Comparison of ENCODE assay signal across 10 cellular contexts in the genomic region with DNA sequence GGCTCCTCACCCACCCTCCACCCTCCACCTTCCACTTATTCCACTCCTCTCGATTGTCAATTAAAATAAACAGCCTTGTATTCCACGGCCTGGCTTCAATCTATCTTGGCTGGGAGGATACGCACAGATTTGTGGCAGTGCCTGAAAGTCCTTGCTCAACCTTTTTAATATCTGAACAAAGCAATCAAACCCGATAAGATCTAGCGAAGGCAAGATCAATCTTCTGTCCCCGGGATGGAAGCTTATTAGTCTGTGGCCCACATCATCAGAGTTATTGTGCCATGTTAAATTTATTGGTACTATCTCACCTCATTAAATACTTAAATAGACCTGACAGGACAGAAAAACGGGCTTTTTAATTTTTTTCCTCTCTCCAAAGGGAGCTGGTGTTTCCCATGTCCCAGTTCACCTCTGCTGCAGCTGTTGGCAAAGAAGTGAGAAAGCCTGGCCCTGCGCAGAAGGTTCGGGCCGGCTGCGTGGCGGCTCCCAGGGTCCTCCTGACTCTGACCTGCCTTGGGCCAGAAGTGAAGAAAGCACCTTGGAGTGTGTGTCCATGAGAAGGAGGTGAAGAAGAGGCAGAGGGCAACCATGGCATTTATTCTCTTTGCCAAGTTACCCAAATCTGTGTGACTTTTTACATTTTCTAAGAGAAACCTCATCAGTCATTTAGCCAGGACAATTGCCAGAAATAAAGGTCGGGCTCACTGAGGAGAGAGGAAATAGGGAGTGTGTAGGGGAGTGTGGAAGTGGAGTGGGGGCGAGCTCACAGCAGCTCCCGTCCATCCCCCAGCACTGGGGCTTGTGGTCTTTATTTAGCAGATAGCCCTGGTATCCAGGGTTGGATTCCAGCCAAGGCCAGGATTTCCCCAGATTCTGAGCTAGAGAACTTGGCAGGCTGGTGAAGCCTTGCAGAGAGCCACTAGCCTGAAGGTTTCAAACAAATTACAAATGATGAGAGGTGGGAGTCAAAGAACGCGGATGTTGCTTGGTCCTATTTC.
DNase-seq lines count a peak whose midpoint lies in the region; ATAC-seq and TF ChIP-seq lines count a peak whose summit lies in the region.
"Had no signal": no experiment of that assay in that cellular context is flagged by ENCODE, and none has a peak within 500 bp of the region (broad histone marks: within the 10 kb centered on the region; RNA-seq: fewer than 3 reads in every experiment).

No MANE protein-coding gene starts in this region.

- 43 to 59% (median 48%) methylated on average over 17 of the region's 17 CpGs for WGBS in psoas muscle, 3 donors

- no peaks in the 10 kb centered on the region for H3K27me3 ChIP-seq in psoas muscle (ENCODE audit: insufficient read depth in 3 of 3, low read length in 2 of 3)
- 0 out of 2 replicates have a peak, but pooled peaks cover 2% of the 10 kb centered on the region for H3K27me3 ChIP-seq in Caco-2 (replicated peaks; ENCODE audit: control insufficient read depth, insufficient read depth, low read length)

- no peak overlapping the region for H3K27ac ChIP-seq in HEK293 (ENCODE audit: extremely low read depth, low read depth, low read length)
- no peak overlapping the region for H3K27ac ChIP-seq in psoas muscle
- H3K27ac ChIP-seq: PC-9 had no signal

- H3K4me3 ChIP-seq in HEK293 (ENCODE audit: low read depth, low read length) (no peak overlapping the region), psoas muscle (no peak overlapping the region), Caco-2 (ENCODE audit: low read depth, low read length) (no peak overlapping the region)
- H3K4me3 ChIP-seq: PC-9 had no signal

- no peak for TF ChIP-seq CTCF in HEK293 (tag by site-specific recombination; IDR thresholded peaks at IDR 0.05)
- TF ChIP-seq CTCF in psoas muscle (IDR thresholded peaks at IDR 0.05) = no peak
- no peak for TF ChIP-seq CTCF in Caco-2 (IDR thresholded peaks at IDR 0.05; ENCODE audit: insufficient read depth in 1 of 2, low read depth in 1 of 2, low read length in 1 of 2, severe bottlenecking in 1 of 2, unreplicated experiment in 1 of 2)

- H3K9me3 ChIP-seq in HEK293 (ENCODE audit: control insufficient read depth, insufficient read depth, low read depth, low read length) (no peaks in the 10 kb centered on the region), psoas muscle (no peaks in the 10 kb centered on the region), Caco-2 (no peaks in the 10 kb centered on the region)

- intact Hi-C loops in psoas muscle (cut with DNase I) (no loop called here), Caco-2 (cut with micrococcal nuclease; ENCODE audit: unreplicated experiment) (no loop called here)

- peak; percentile 25 to 74 (median 53) for ATAC-seq in psoas muscle
- no peak for ATAC-seq in HG03460 (IDR thresholded peaks at IDR 0.05; ENCODE audit: unreplicated experiment)

- no peaks in the 10 kb centered on the region for H3K9me3 Mint-ChIP-seq in Caco-2 (ENCODE audit: unreplicated experiment)

- no TSS peak for BruUV-seq in Caco-2 (replicated peaks; lab: Mats Ljungman, UMichigan)

- CTCF ChIA-PET in HEK293 (lab: Yijun Ruan, JAX) = no interaction called here
- CTCF ChIA-PET in Caco-2 (lab: Charles Lee) = no interaction called here

- no peak overlapping the region for H3K4me3 Mint-ChIP-seq in Caco-2 (ENCODE audit: unreplicated experiment)

- peaks cover 11% of the 10 kb centered on the region for H3K27me3 Mint-ChIP-seq in Caco-2 (ENCODE audit: insufficient read depth, unreplicated experiment)

- H3K4me1 ChIP-seq in HEK293 (ENCODE audit: control insufficient read depth, insufficient read depth, low read length) (peaks cover 2% of the 10 kb centered on the region; the same call in 1 of the 2 replicates), psoas muscle (peaks cover 15% of the 10 kb centered on the region), Caco-2 (no peaks in the 10 kb centered on the region)

- H3K27ac Mint-ChIP-seq in Caco-2 (ENCODE audit: unreplicated experiment) = no peak overlapping the region
- H3K27ac Mint-ChIP-seq: CD4-positive, CD25-positive, alpha-beta regulatory T cell had no signal

- no peaks in the 10 kb centered on the region for H3K4me1 Mint-ChIP-seq in Caco-2 (ENCODE audit: low read depth, unreplicated experiment)
- H3K4me1 Mint-ChIP-seq: CD4-positive, CD25-positive, alpha-beta regulatory T cell had no signal

- peak; percentile 89 for DNase-seq in RPMI7951 (ENCODE audit: low read depth)
- peak; percentile 80 for DNase-seq in glomerular visceral epithelial cell (ENCODE audit: extremely low spot score)
- peak in 1 of 2 donors; percentile 33 for DNase-seq in psoas muscle
- DNase-seq in activated CD4-positive, alpha-beta T cell treated with anti-CD3 and anti-CD28 coated beads for 48 hours = no peak
- DNase-seq in NCI-H187 treated with DMSO at 0.1 percent for 48 hours (lab: John Stamatoyannopoulos, UW) = no peak
- DNase-seq in Caco-2 = no peak
- DNase-seq: CD4-positive, CD25-positive, alpha-beta regulatory T cell; PC-9 had no signal

- H3K36me3 Mint-ChIP-seq in Caco-2 (ENCODE audit: insufficient read depth, unreplicated experiment) = no peaks in the 10 kb centered on the region
- H3K36me3 Mint-ChIP-seq: CD4-positive, CD25-positive, alpha-beta regulatory T cell had no signal

- POLR2A ChIA-PET in HEK293 (lab: Yijun Ruan, JAX) (interaction anchor here (1.0 to 2.0 kb wide), 4 partner anchors 16 to 102 kb away, joined by 3 to 5 read pairs (median 3); a partner anchor contains a TSS), Caco-2 (lab: Charles Lee) (no interaction called here)

- H3K36me3 ChIP-seq in HEK293 (ENCODE audit: control insufficient read depth in 2 of 2, insufficient read depth in 1 of 2, low read length in 2 of 2) = no peaks in the 10 kb centered on the region
- no peaks in the 10 kb centered on the region for H3K36me3 ChIP-seq in psoas muscle (ENCODE audit: insufficient read depth in 1 of 2, low read depth in 1 of 2)
- no peaks in the 10 kb centered on the region for H3K36me3 ChIP-seq in Caco-2 (ENCODE audit: control insufficient read depth, insufficient read depth, low read length)

TF ChIP-seq in HEK293, 187 proteins besides CTCF, POLR2A, EP300 and RAD21:
- TF ChIP-seq ZBTB48 (tag by site-specific recombination; IDR thresholded peaks at IDR 0.05) = peak; percentile 57; the same call in 1 of the 2 replicates
- 0 out of 2 replicates have a peak, but pooled peaks have one; percentile 24 for TF ChIP-seq ZBTB17 (tag by site-specific recombination; IDR thresholded peaks at IDR 0.05)
- TF ChIP-seq ZFHX2 (tag by site-specific recombination; conservative IDR thresholded peaks at IDR 0.05) = 0 out of 2 replicates have a peak, but pooled peaks have one; percentile 15
- TF ChIP-seq ZNF585B (tag by site-specific recombination; IDR thresholded peaks at IDR 0.05) = no peak

Comparison
In these comparisons a context has a peak if more than half of its experiments do, and no peak if none do; other contexts are left out.
1. DNase-seq: peak in RPMI7951 (single experiment) and glomerular visceral epithelial cell (single experiment); none in activated CD4-positive, alpha-beta T cell treated with anti-CD3 and anti-CD28 coated beads for 48 hours (single experiment), NCI-H187 treated with DMSO at 0.1 percent for 48 hours (single experiment) and Caco-2 (0 of 2).